ENCODE assay signal across 1 cellular context in the genomic region with DNA sequence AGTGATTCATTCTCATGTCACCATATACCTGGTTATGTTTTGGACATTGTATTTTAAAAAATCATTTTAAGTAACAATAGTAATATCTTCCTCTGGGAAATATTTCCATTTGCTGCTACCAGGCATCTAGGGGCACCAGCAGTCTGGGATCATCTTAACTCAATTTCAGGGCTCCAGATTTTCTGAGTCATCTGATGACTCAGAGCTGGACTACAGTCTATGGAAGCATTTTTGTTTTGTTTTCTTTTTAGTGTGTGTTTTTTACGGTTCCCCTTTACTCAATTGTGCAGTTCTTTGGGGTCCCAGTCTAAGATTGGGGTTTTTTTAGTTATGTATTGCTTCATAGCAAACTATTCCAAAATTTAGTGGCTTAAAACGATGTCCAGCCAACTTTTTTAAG.
TF ChIP-seq lines count a peak whose summit lies in the region.

No MANE protein-coding gene starts in this region.

TF ChIP-seq in K562, 482 proteins besides CTCF, POLR2A, EP300 and RAD21 (continued from another document and continues in another):
- TF ChIP-seq, protein P1, sequence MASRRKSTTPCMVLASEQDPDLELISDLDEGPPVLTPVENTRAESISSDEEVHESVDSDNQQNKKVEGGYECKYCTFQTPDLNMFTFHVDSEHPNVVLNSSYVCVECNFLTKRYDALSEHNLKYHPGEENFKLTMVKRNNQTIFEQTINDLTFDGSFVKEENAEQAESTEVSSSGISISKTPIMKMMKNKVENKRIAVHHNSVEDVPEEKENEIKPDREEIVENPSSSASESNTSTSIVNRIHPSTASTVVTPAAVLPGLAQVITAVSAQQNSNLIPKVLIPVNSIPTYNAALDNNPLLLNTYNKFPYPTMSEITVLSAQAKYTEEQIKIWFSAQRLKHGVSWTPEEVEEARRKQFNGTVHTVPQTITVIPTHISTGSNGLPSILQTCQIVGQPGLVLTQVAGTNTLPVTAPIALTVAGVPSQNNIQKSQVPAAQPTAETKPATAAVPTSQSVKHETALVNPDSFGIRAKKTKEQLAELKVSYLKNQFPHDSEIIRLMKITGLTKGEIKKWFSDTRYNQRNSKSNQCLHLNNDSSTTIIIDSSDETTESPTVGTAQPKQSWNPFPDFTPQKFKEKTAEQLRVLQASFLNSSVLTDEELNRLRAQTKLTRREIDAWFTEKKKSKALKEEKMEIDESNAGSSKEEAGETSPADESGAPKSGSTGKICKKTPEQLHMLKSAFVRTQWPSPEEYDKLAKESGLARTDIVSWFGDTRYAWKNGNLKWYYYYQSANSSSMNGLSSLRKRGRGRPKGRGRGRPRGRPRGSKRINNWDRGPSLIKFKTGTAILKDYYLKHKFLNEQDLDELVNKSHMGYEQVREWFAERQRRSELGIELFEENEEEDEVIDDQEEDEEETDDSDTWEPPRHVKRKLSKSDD (conservative IDR thresholded peaks at IDR 0.05; ENCODE audit: low read length): no peak
- no peak for TF ChIP-seq RBM17 (IDR thresholded peaks at IDR 0.05; ENCODE audit: borderline replicate concordance, low read depth, low read length)
- no peak for TF ChIP-seq ZNF507 (tag; conservative IDR thresholded peaks at IDR 0.05)
- no peak for TF ChIP-seq ZNF668 (CRISPR knock-in tag; IDR thresholded peaks at IDR 0.05)
- TF ChIP-seq CREB1 (IDR thresholded peaks at IDR 0.05): no peak
- TF ChIP-seq CREB1 (CRISPR knock-in tag; IDR thresholded peaks at IDR 0.05): no peak
- TF ChIP-seq RBFOX2 (IDR thresholded peaks at IDR 0.05; ENCODE audit: low read depth, low read length): no peak
- TF ChIP-seq TEAD2 (tag; IDR thresholded peaks at IDR 0.05): no peak
- TF ChIP-seq, protein P2, sequence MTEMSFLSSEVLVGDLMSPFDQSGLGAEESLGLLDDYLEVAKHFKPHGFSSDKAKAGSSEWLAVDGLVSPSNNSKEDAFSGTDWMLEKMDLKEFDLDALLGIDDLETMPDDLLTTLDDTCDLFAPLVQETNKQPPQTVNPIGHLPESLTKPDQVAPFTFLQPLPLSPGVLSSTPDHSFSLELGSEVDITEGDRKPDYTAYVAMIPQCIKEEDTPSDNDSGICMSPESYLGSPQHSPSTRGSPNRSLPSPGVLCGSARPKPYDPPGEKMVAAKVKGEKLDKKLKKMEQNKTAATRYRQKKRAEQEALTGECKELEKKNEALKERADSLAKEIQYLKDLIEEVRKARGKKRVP (CRISPR knock-in tag; IDR thresholded peaks at IDR 0.05): no peak
- no peak for TF ChIP-seq PML (IDR thresholded peaks at IDR 0.05; ENCODE audit: low read length)
- TF ChIP-seq, protein P3, sequence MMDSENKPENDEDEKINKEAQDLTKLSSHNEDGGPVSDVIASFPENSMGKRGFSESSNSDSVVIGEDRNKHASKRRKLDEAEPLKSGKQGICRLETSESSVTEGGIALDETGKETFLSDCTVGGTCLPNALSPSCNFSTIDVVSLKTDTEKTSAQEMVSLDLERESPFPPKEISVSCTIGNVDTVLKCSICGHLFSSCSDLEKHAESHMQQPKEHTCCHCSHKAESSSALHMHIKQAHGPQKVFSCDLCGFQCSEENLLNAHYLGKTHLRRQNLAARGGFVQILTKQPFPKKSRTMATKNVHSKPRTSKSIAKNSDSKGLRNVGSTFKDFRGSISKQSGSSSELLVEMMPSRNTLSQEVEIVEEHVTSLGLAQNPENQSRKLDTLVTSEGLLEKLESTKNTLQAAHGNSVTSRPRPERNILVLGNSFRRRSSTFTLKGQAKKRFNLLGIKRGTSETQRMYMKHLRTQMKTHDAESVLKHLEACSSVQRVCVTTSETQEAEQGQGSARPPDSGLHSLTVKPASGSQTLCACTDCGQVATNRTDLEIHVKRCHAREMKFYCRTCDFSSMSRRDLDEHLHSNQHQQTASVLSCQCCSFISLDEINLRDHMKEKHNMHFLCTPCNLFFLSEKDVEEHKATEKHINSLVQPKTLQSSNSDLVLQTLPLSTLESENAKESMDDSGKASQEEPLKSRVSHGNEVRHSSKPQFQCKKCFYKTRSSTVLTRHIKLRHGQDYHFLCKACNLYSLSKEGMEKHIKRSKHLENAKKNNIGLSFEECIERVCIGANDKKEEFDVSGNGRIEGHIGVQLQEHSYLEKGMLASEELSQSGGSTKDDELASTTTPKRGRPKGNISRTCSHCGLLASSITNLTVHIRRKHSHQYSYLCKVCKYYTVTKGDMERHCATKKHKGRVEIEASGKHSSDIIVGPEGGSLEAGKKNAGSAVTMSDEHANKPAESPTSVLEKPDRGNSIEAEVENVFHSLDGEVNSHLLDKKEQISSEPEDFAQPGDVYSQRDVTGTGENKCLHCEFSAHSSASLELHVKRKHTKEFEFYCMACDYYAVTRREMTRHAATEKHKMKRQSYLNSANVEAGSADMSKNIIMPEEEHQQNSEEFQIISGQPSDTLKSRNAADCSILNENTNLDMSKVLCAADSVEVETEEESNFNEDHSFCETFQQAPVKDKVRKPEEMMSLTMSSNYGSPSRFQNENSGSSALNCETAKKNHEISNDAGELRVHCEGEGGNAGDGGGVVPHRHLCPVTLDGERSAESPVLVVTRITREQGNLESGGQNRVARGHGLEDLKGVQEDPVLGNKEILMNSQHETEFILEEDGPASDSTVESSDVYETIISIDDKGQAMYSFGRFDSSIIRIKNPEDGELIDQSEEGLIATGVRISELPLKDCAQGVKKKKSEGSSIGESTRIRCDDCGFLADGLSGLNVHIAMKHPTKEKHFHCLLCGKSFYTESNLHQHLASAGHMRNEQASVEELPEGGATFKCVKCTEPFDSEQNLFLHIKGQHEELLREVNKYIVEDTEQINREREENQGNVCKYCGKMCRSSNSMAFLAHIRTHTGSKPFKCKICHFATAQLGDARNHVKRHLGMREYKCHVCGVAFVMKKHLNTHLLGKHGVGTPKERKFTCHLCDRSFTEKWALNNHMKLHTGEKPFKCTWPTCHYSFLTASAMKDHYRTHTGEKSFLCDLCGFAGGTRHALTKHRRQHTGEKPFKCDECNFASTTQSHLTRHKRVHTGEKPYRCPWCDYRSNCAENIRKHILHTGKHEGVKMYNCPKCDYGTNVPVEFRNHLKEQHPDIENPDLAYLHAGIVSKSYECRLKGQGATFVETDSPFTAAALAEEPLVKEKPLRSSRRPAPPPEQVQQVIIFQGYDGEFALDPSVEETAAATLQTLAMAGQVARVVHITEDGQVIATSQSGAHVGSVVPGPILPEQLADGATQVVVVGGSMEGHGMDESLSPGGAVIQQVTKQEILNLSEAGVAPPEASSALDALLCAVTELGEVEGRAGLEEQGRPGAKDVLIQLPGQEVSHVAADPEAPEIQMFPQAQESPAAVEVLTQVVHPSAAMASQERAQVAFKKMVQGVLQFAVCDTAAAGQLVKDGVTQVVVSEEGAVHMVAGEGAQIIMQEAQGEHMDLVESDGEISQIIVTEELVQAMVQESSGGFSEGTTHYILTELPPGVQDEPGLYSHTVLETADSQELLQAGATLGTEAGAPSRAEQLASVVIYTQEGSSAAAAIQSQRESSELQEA (IDR thresholded peaks at IDR 0.05; ENCODE audit: low read depth): no peak
- no peak for TF ChIP-seq ZNF696 (CRISPR knock-in tag; conservative IDR thresholded peaks at IDR 0.05)
- TF ChIP-seq, protein P4, sequence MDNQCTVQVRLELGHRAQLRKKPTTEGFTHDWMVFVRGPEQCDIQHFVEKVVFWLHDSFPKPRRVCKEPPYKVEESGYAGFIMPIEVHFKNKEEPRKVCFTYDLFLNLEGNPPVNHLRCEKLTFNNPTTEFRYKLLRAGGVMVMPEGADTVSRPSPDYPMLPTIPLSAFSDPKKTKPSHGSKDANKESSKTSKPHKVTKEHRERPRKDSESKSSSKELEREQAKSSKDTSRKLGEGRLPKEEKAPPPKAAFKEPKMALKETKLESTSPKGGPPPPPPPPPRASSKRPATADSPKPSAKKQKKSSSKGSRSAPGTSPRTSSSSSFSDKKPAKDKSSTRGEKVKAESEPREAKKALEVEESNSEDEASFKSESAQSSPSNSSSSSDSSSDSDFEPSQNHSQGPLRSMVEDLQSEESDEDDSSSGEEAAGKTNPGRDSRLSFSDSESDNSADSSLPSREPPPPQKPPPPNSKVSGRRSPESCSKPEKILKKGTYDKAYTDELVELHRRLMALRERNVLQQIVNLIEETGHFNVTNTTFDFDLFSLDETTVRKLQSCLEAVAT (IDR thresholded peaks at IDR 0.05): 0 out of 4 replicates have a peak, but pooled peaks of 1 of the 2 experiments have one; percentile 40
- TF ChIP-seq FOSL1 (tag; conservative IDR thresholded peaks at IDR 0.05): peak; percentile 99
- TF ChIP-seq ARNT (IDR thresholded peaks at IDR 0.05): peak; percentile 58 to 73; a peak in 1 of 4 replicates
- no peak for TF ChIP-seq ZNF707 (CRISPR knock-in tag; conservative IDR thresholded peaks at IDR 0.05)
- TF ChIP-seq, protein P5, sequence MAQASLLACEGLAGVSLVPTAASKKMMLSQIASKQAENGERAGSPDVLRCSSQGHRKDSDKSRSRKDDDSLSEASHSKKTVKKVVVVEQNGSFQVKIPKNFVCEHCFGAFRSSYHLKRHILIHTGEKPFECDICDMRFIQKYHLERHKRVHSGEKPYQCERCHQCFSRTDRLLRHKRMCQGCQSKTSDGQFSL (CRISPR knock-in tag; IDR thresholded peaks at IDR 0.05): no peak
- TF ChIP-seq, protein P5 (tag; IDR thresholded peaks at IDR 0.05): no peak
- TF ChIP-seq, protein P6, sequence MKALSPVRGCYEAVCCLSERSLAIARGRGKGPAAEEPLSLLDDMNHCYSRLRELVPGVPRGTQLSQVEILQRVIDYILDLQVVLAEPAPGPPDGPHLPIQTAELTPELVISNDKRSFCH (CRISPR knock-in tag; IDR thresholded peaks at IDR 0.05): no peak
- TF ChIP-seq, protein P6 (tag; IDR thresholded peaks at IDR 0.05): no peak
- no peak for TF ChIP-seq FIP1L1 (IDR thresholded peaks at IDR 0.05; ENCODE audit: low read depth, low read length, poor library complexity, severe bottlenecking)
- no peak for TF ChIP-seq ASH1L (IDR thresholded peaks at IDR 0.05; ENCODE audit: borderline replicate concordance, low read depth, partially characterized antibody)
- no peak for TF ChIP-seq FUS (optimal IDR thresholded peaks at IDR 0.05; ENCODE audit: low read depth, low read length)
- TF ChIP-seq, protein P7, sequence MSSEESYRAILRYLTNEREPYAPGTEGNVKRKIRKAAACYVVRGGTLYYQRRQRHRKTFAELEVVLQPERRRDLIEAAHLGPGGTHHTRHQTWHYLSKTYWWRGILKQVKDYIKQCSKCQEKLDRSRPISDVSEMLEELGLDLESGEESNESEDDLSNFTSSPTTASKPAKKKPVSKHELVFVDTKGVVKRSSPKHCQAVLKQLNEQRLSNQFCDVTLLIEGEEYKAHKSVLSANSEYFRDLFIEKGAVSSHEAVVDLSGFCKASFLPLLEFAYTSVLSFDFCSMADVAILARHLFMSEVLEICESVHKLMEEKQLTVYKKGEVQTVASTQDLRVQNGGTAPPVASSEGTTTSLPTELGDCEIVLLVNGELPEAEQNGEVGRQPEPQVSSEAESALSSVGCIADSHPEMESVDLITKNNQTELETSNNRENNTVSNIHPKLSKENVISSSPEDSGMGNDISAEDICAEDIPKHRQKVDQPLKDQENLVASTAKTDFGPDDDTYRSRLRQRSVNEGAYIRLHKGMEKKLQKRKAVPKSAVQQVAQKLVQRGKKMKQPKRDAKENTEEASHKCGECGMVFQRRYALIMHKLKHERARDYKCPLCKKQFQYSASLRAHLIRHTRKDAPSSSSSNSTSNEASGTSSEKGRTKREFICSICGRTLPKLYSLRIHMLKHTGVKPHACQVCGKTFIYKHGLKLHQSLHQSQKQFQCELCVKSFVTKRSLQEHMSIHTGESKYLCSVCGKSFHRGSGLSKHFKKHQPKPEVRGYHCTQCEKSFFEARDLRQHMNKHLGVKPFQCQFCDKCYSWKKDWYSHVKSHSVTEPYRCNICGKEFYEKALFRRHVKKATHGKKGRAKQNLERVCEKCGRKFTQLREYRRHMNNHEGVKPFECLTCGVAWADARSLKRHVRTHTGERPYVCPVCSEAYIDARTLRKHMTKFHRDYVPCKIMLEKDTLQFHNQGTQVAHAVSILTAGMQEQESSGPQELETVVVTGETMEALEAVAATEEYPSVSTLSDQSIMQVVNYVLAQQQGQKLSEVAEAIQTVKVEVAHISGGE (CRISPR knock-in tag; IDR thresholded peaks at IDR 0.05): no peak
- TF ChIP-seq MYNN (IDR thresholded peaks at IDR 0.05): no peak
- TF ChIP-seq MYNN (CRISPR knock-in tag; IDR thresholded peaks at IDR 0.05): no peak
- TF ChIP-seq BMI1 (IDR thresholded peaks at IDR 0.05; ENCODE audit: low read length): no peak
- TF ChIP-seq GTF2E2 (tag; IDR thresholded peaks at IDR 0.05): no peak
- TF ChIP-seq ARHGAP35 (IDR thresholded peaks at IDR 0.05; ENCODE audit: partially characterized antibody): no peak
- TF ChIP-seq RBBP5 (IDR thresholded peaks at IDR 0.05; ENCODE audit: borderline replicate concordance, insufficient read depth, low read length, poor library complexity, severe bottlenecking): no peak
- TF ChIP-seq CEBPG (CRISPR knock-in tag; IDR thresholded peaks at IDR 0.05): no peak
- TF ChIP-seq CEBPG (tag; conservative IDR thresholded peaks at IDR 0.05 in 1 of 2, IDR thresholded peaks at IDR 0.05 in 1 of 2): peak in 1 of 2 experiments; percentile 46; a peak in 1 of 4 replicates
- TF ChIP-seq, protein P8, sequence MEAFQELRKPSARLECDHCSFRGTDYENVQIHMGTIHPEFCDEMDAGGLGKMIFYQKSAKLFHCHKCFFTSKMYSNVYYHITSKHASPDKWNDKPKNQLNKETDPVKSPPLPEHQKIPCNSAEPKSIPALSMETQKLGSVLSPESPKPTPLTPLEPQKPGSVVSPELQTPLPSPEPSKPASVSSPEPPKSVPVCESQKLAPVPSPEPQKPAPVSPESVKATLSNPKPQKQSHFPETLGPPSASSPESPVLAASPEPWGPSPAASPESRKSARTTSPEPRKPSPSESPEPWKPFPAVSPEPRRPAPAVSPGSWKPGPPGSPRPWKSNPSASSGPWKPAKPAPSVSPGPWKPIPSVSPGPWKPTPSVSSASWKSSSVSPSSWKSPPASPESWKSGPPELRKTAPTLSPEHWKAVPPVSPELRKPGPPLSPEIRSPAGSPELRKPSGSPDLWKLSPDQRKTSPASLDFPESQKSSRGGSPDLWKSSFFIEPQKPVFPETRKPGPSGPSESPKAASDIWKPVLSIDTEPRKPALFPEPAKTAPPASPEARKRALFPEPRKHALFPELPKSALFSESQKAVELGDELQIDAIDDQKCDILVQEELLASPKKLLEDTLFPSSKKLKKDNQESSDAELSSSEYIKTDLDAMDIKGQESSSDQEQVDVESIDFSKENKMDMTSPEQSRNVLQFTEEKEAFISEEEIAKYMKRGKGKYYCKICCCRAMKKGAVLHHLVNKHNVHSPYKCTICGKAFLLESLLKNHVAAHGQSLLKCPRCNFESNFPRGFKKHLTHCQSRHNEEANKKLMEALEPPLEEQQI (IDR thresholded peaks at IDR 0.05): peak; percentile 79; the same call in 1 of the 2 replicates
- no peak for TF ChIP-seq GABPA (tag; conservative IDR thresholded peaks at IDR 0.05; ENCODE audit: low read depth)
- TF ChIP-seq MCM5 (IDR thresholded peaks at IDR 0.05; ENCODE audit: low read depth): no peak
- no peak for TF ChIP-seq ZNF764 (CRISPR knock-in tag; IDR thresholded peaks at IDR 0.05; ENCODE audit: low read depth)
- TF ChIP-seq SETDB1 (IDR thresholded peaks at IDR 0.05; ENCODE audit: low read length): no peak
- TF ChIP-seq ZNF324 (CRISPR knock-in tag; IDR thresholded peaks at IDR 0.05): no peak
